16 cellular contexts compared by ENCODE assay signal in the genomic region with DNA sequence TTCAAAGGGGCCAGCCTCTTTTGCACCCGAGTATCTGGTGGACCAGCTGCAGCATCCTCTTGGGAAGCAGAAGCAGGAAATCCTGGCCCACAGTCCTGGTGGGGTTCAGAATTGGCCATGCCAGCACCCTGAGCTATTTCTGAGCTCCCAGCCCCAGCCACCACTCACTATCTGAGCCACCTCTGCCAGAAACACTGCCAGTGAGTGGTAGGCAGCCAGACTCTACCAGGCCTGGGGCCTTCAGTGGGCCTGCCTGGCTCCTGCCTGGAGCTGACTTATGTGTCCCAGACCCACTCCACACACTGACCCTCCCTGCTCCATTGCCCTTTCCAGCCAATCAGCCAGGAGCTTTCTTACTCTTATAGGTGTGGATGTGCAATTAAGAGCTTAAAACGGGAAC. TPM values are rescaled to one million over a fixed set of nuclear protein-coding genes. Genes with fewer than 3 reads are reported as not detected.
DNase-seq lines count a peak whose midpoint lies in the region; ATAC-seq and TF ChIP-seq lines count a peak whose summit lies in the region.
"Had no signal": no experiment of that assay in that cellular context is flagged by ENCODE, and none has a peak within 500 bp of the region (broad histone marks: within the 10 kb centered on the region; RNA-seq: fewer than 3 reads in every experiment).

No MANE protein-coding gene starts in this region.

- peaks cover 20% of the 10 kb centered on the region for H3K4me1 ChIP-seq in cardiac muscle cell (ENCODE audit: low read depth)

- H3K9me3 ChIP-seq in cardiac muscle cell (ENCODE audit: low read depth): no peaks in the 10 kb centered on the region

- no peak for TF ChIP-seq CTCF in cardiac muscle cell (IDR thresholded peaks at IDR 0.05; ENCODE audit: low read depth, low read length)
- TF ChIP-seq CTCF in mesothelial cell of epicardium (IDR thresholded peaks at IDR 0.05; ENCODE audit: unreplicated experiment): no peak

- peak overlapping the region; percentile 12 for H3K27ac ChIP-seq in cardiac muscle cell

- peaks cover 8% of the 10 kb centered on the region for H3K36me3 Mint-ChIP-seq in mesothelial cell of epicardium

- peaks cover 26% of the 10 kb centered on the region for H3K4me1 Mint-ChIP-seq in mesothelial cell of epicardium
- H3K4me1 Mint-ChIP-seq: CD8-positive, alpha-beta memory T cell had no signal

- H3K4me3 ChIP-seq in cardiac muscle cell: no peak overlapping the region
- H3K4me3 ChIP-seq: K562 had no signal

- peaks cover 4% of the 10 kb centered on the region for H3K9me3 Mint-ChIP-seq in mesothelial cell of epicardium
- H3K9me3 Mint-ChIP-seq: CD8-positive, alpha-beta memory T cell had no signal

- no peaks in the 10 kb centered on the region for H3K27me3 Mint-ChIP-seq in mesothelial cell of epicardium (ENCODE audit: low read depth)
- H3K27me3 Mint-ChIP-seq: CD8-positive, alpha-beta memory T cell had no signal

- H3K27me3 ChIP-seq in cardiac muscle cell: no peaks in the 10 kb centered on the region

- no peak overlapping the region for H3K4me3 Mint-ChIP-seq in mesothelial cell of epicardium
- H3K4me3 Mint-ChIP-seq: CD8-positive, alpha-beta memory T cell had no signal

- DNase-seq in Right ventricle myocardium inferior (ENCODE audit: missing footprints) (no peak), cardiac septum (ENCODE audit: low spot score) (no peak), cardiac muscle cell (ENCODE audit: low read depth in 1 of 2, low spot score in 1 of 2) (no peak), mesothelial cell of epicardium (ENCODE audit: low spot score in 2 of 2, unreplicated experiment in 2 of 2) (no peak), anterior cingulate cortex (lab: John Stamatoyannopoulos, UW) (no peak), GM19238 (ENCODE audit: insufficient read length, low spot score) (no peak)
- no peak for DNase-seq in activated CD4-positive, CD25-positive, alpha-beta regulatory T cell treated with anti-CD3 and anti-CD28 coated beads, Interleukin-2, amount 50 U/mL, for 72 hours
- DNase-seq: CD8-positive, alpha-beta memory T cell; DMS79 treated with DMSO at 0.1 percent for 48 hours; GF-D8; NCI-H1417 treated with DMSO at 0.1 percent for 48 hours; NCI-H1930; NCI-H446 treated with DMSO at 0.1 percent for 48 hours; NK-92 treated with Interleukin-12 subunit alpha and Interleukin-12 subunit beta, amount 100 ng/mL, for 24 hours had no signal

- H3K27ac Mint-ChIP-seq in mesothelial cell of epicardium: peak overlapping the region; percentile 39

- ATAC-seq in Right ventricle myocardium inferior (peak; percentile 63), GM18511 (IDR thresholded peaks at IDR 0.05; ENCODE audit: unreplicated experiment) (no peak)
- ATAC-seq: K562 had no signal

- intact Hi-C loops in Right ventricle myocardium inferior (cut with DNase I) (no loop called here), cardiac septum (cut with DNase I) (no loop called here)

- no peaks in the 10 kb centered on the region for H3K36me3 ChIP-seq in cardiac muscle cell

RNA-seq across cellular contexts. Expression of a gene that starts 47.8 kb away (rescaled TPM):
- total RNA-seq in Right ventricle myocardium inferior (160 TPM), cardiac septum (171 TPM), cardiac muscle cell (554 and 574 TPM in 2 replicates), mesothelial cell of epicardium (534 to 545 TPM (median 537 TPM) in 3 replicates)
- 213 and 298 TPM in 2 replicates for polyA plus RNA-seq in cardiac muscle cell
